ENCODE assay signal across 6 cellular contexts in genomic region chr13:34928676-34929075, GRCh38. TPM values are rescaled to one million over a fixed set of nuclear protein-coding genes. Genes with fewer than 3 reads are reported as not detected.
DNase-seq lines count a peak whose midpoint lies in the region; FAIRE-seq and TF ChIP-seq lines count a peak whose summit lies in the region.
"Not testable (repeated sequence)": the region's sequence is repeated elsewhere in the genome, so short reads cannot be mapped to it uniquely, and the experiment has no call there.

No MANE protein-coding gene starts in this region.

- FAIRE-seq in bronchial epithelial cell (lab: Jason Lieb, UNC), result peak; percentile 86

- not testable (repeated sequence) for H3K27ac ChIP-seq in GM23248

- H4K20me1 ChIP-seq in GM23248 (ENCODE audit: insufficient read depth), result not testable (repeated sequence)

- peak; percentile 28 for DNase-seq in DMS53 (lab: John Stamatoyannopoulos, UW)
- DNase-seq in GM23248, result peak; percentile 2
- DNase-seq in HT1080 (ENCODE audit: low read depth), result peak; percentile 15
- peak; percentile 85 for DNase-seq in RPMI7951 (ENCODE audit: low read depth)
- not testable (repeated sequence) for DNase-seq in bronchial epithelial cell (ENCODE audit: low read depth)
- peak; percentile 10 for DNase-seq in fibroblast of mammary gland (ENCODE audit: low read depth)

- not testable (repeated sequence) for H3K79me2 ChIP-seq in GM23248 (ENCODE audit: insufficient read depth)

- not testable (repeated sequence) for H3K36me3 ChIP-seq in GM23248 (ENCODE audit: low read depth); bronchial epithelial cell (ENCODE audit: control insufficient read depth, insufficient read depth, low read length)

- not testable (repeated sequence) for H3K9ac ChIP-seq in GM23248

- H3K4me1 ChIP-seq in GM23248 (ENCODE audit: insufficient read depth), result not testable (repeated sequence)

- not testable (repeated sequence) for H3F3A ChIP-seq in GM23248 (ENCODE audit: insufficient read depth)

- H3K27me3 ChIP-seq in GM23248 (replicated peaks; ENCODE audit: insufficient read depth); bronchial epithelial cell (ENCODE audit: control insufficient read depth, insufficient read depth, low read length): not testable (repeated sequence)

- in situ Hi-C loops in GM23248 (cut with MboI), result not testable (repeated sequence)

- H3K9me3 ChIP-seq in GM23248 (ENCODE audit: low read depth), result not testable (repeated sequence)

- WGBS in GM23248 (ENCODE audit: low coverage in 1 of 2, low lambda C conversion rate in 2 of 2, missing lambda C conversion rate in 2 of 2), 2 experiments, result 25 to 33% methylated on average over 1 of the region's 1 CpG

- TF ChIP-seq CTCF in bronchial epithelial cell (IDR thresholded peaks at IDR 0.05; ENCODE audit: insufficient read depth, low read length, severe bottlenecking); fibroblast of mammary gland (conservative IDR thresholded peaks at IDR 0.05; ENCODE audit: control insufficient read depth, insufficient read depth, low read depth, low read length): not testable (repeated sequence)

- H3K4me3 ChIP-seq in GM23248; bronchial epithelial cell (ENCODE audit: low read depth, low read length); fibroblast of mammary gland (ENCODE audit: control insufficient read depth, low read depth, low read length): not testable (repeated sequence)

- H2AFZ ChIP-seq in GM23248, result not testable (repeated sequence)

- not testable (repeated sequence) for H3K9me2 ChIP-seq in GM23248 (ENCODE audit: insufficient read depth)

- not testable (repeated sequence) for H3K4me2 ChIP-seq in GM23248 (ENCODE audit: unreplicated experiment)

RNA-seq across cellular contexts. Expression of gene NBEA, which starts 13.4 kb away (rescaled TPM):
- total RNA-seq in GM23248 (2014; rRNA removed; shearing (Covaris generic)), result 3.7 and 5.7 TPM in 2 replicates
- 1.8 and 1.9 TPM in 2 replicates for polyA plus RNA-seq in GM23248 (2016; fragmentation: Nextera tagmentation; extraction: Ambion mirVana)
- 2.0 and 3.2 TPM in 2 replicates for total RNA-seq in HT1080 (2014; rRNA removed; shearing (Covaris generic))
- polyA plus RNA-seq in HT1080 (2015; cell fraction: cytosol; rRNA removed), result 2.4 and 2.6 TPM in 2 replicates
- polyA plus RNA-seq in HT1080 (2015; cell fraction: nucleus; rRNA removed), result 6.6 and 7.5 TPM in 2 replicates
- total RNA-seq in RPMI7951 (2014; rRNA removed; shearing (Covaris generic)), result 2.0 and 2.5 TPM in 2 replicates
- 0.53 and 1.2 TPM in 2 replicates for total RNA-seq in bronchial epithelial cell
